ENCODE assay signal across 29 cellular contexts in the genomic region with DNA sequence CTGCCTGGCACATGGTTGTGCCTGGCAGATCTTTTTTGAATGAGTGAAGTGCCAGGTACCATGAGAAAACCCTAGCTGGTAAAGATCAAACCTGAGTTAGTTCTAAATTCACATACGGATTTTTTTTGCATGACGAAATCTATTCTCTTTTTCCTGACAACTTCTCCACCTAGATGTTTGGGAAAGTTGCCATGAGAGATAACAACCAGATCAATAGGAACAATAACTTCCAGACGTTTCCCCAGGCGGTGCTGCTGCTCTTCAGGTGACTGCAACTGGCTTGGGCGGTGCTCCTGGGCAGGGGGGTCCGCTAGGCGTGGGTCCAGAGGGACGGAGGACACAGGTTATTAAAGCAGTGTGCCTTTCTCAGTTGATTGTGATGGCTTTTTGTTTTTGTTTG.
DNase-seq lines count a peak whose midpoint lies in the region; ATAC-seq and TF ChIP-seq lines count a peak whose summit lies in the region.
"Had no signal": no experiment of that assay in that cellular context is flagged by ENCODE, and none has a peak within 500 bp of the region (broad histone marks: within the 10 kb centered on the region; RNA-seq: fewer than 3 reads in every experiment).

No MANE protein-coding gene starts in this region.

- peaks cover 6 to 7% of the 10 kb centered on the region in 2 donors for H3K27me3 Mint-ChIP-seq in stimulated activated naive B cell treated with anti-CD40 and anti-IgM and Interleukin-4, amounts not matched to agents 10 μg/mL and 1 μg/mL and 100 μg/mL, for 72 hours
- H3K27me3 Mint-ChIP-seq: activated naive CD8-positive, alpha-beta T cell had no signal

- TF ChIP-seq CTCF in VCaP (conservative IDR thresholded peaks at IDR 0.05) = no peak; the same call in 1 of the 2 replicates

- H3K27ac ChIP-seq in VCaP = peak overlapping the region; percentile 72
- H3K27ac ChIP-seq: BLaER1, gastroesophageal sphincter, pancreas had no signal

- peaks cover 0 to 5% of the 10 kb centered on the region in 2 donors for H3K9me3 Mint-ChIP-seq in stimulated activated naive B cell treated with anti-CD40 and anti-IgM and Interleukin-4, amounts not matched to agents 10 μg/mL and 1 μg/mL and 100 μg/mL, for 72 hours
- H3K9me3 Mint-ChIP-seq: activated T-helper 2 cell treated with anti-CD3 and anti-CD28 coated beads, Interferon-gamma antibody, Interleukin-2, Interleukin-4, amounts not matched to agents 10 μg/mL and 5 μg/mL and 100 μg/mL, durations not matched to agents 14 hours and 24 hours and 36 hours; IgD-negative memory B cell; neural crest cell; stimulated activated naive CD8-positive, alpha-beta T cell treated with anti-CD3 and anti-CD28 coated beads, Interleukin-15, Interleukin-2, amounts not matched to agents 100 ng/mL and 50 ng/mL, for 24 hours; T-helper 2 cell treated with Interferon-gamma antibody and Interleukin-4, amounts not matched to agents 5 μg/mL and 100 μg/mL, for 36 hours had no signal

- peaks cover 53 to 65% of the 10 kb centered on the region in 2 donors for H3K4me1 Mint-ChIP-seq in stimulated activated naive B cell treated with anti-CD40 and anti-IgM and Interleukin-4, amounts not matched to agents 10 μg/mL and 1 μg/mL and 100 μg/mL, for 72 hours
- H3K4me1 Mint-ChIP-seq: neural crest cell had no signal

- peak overlapping the region; percentile 84 for H3K27ac Mint-ChIP-seq in stimulated activated naive B cell treated with anti-CD40 and anti-IgM and Interleukin-4, amounts not matched to agents 10 μg/mL and 1 μg/mL and 100 μg/mL, for 72 hours
- H3K27ac Mint-ChIP-seq: activated naive CD8-positive, alpha-beta T cell; activated T-helper 2 cell treated with anti-CD3 and anti-CD28 coated beads, Interferon-gamma antibody, Interleukin-2, Interleukin-4, amounts not matched to agents 10 μg/mL and 5 μg/mL and 100 μg/mL, durations not matched to agents 14 hours and 24 hours and 36 hours; stimulated activated naive CD8-positive, alpha-beta T cell treated with anti-CD3 and anti-CD28 coated beads, Interleukin-15, Interleukin-2, amounts not matched to agents 100 ng/mL and 50 ng/mL, for 24 hours had no signal

- DNase-seq in left lobe of liver (ENCODE audit: low spot score) = no peak
- no peak for DNase-seq in stimulated activated naive B cell treated with anti-CD40 and anti-IgM and Interleukin-4, amounts not matched to agents 10 μg/mL and 1 μg/mL and 100 μg/mL, for 72 hours
- DNase-seq in NCI-H82 (lab: John Stamatoyannopoulos, UW) = no peak
- DNase-seq in HEK293T (ENCODE audit: extremely low spot score) = no peak
- DNase-seq: ACHN; activated CD4-positive, alpha-beta T cell treated with anti-CD3 and anti-CD28 coated beads for 4 hours; activated T-cell treated with anti-CD3 and anti-CD28 coated beads for 4 hours; aorta; DMS153; effector CD4-positive, alpha-beta T cell; mammary epithelial cell; MV-4-11; NCI-H1436; NCI-H2081 treated with DMSO at 0.1 percent for 48 hours; pancreas; SHP77 treated with DMSO at 0.1 percent for 48 hours; small intestine had no signal

- peak; percentile 5 for ATAC-seq in GM18873 (IDR thresholded peaks at IDR 0.05; ENCODE audit: low FRiP score, unreplicated experiment)
- peak; percentile 13 for ATAC-seq in left lobe of liver
- ATAC-seq in stimulated activated naive B cell treated with anti-CD40 and anti-IgM and Interleukin-4, amounts not matched to agents 10 μg/mL and 1 μg/mL and 100 μg/mL, for 72 hours (replicated peaks) = no peak
- no peak for ATAC-seq in GM21737 (IDR thresholded peaks at IDR 0.05; ENCODE audit: unreplicated experiment)
- no peak for ATAC-seq in GM21528 (IDR thresholded peaks at IDR 0.05; ENCODE audit: low FRiP score, unreplicated experiment)
- ATAC-seq: gastroesophageal sphincter had no signal

- CTCF ChIA-PET in HEK293T (lab: Yijun Ruan, JAX) = no interaction called here

- POLR2A ChIA-PET in HEK293T (lab: Yijun Ruan, JAX) = no interaction called here

- H3K4me3 Mint-ChIP-seq in stimulated activated naive B cell treated with anti-CD40 and anti-IgM and Interleukin-4, amounts not matched to agents 10 μg/mL and 1 μg/mL and 100 μg/mL, for 72 hours = peak overlapping the region; percentile 16 to 36
- H3K4me3 Mint-ChIP-seq: activated naive CD8-positive, alpha-beta T cell; neural crest cell; stimulated activated naive CD8-positive, alpha-beta T cell treated with anti-CD3 and anti-CD28 coated beads, Interleukin-15, Interleukin-2, amounts not matched to agents 100 ng/mL and 50 ng/mL, for 24 hours; T-helper 2 cell treated with Interferon-gamma antibody and Interleukin-4, amounts not matched to agents 5 μg/mL and 100 μg/mL, for 36 hours had no signal

- H3K36me3 Mint-ChIP-seq in stimulated activated naive B cell treated with anti-CD40 and anti-IgM and Interleukin-4, amounts not matched to agents 10 μg/mL and 1 μg/mL and 100 μg/mL, for 72 hours = peaks cover 14 to 40% of the 10 kb centered on the region in 2 donors
- H3K36me3 Mint-ChIP-seq: activated naive CD8-positive, alpha-beta T cell had no signal

TF ChIP-seq in HEK293T, 16 proteins besides CTCF, POLR2A, EP300 and RAD21:
- TF ChIP-seq FOXM1 (IDR thresholded peaks at IDR 0.05; ENCODE audit: borderline replicate concordance) (no peak), PKNOX1 (IDR thresholded peaks at IDR 0.05) (no peak), FOXK2 (IDR thresholded peaks at IDR 0.05) (no peak), CTBP1 (IDR thresholded peaks at IDR 0.05; ENCODE audit: borderline replicate concordance) (no peak), ZNF384 (IDR thresholded peaks at IDR 0.05) (no peak), ARNT (IDR thresholded peaks at IDR 0.05) (no peak), LEF1 (IDR thresholded peaks at IDR 0.05; ENCODE audit: borderline replicate concordance) (no peak), BHLHE40 (IDR thresholded peaks at IDR 0.05; ENCODE audit: borderline replicate concordance) (no peak), SP1 (IDR thresholded peaks at IDR 0.05) (no peak), ELF4 (IDR thresholded peaks at IDR 0.05) (no peak), HDGF (IDR thresholded peaks at IDR 0.05; ENCODE audit: borderline replicate concordance) (no peak), L3MBTL2 (conservative IDR thresholded peaks at IDR 0.05) (no peak), TARDBP (IDR thresholded peaks at IDR 0.05) (no peak), FOXA1 (IDR thresholded peaks at IDR 0.05) (no peak), SUZ12 (IDR thresholded peaks at IDR 0.05) (no peak), NFRKB (IDR thresholded peaks at IDR 0.05) (no peak)

Comparison
In these comparisons a context has a peak if more than half of its experiments do, and no peak if none do; other contexts are left out.
1. ATAC-seq: peak in GM18873 (single experiment) and left lobe of liver (single experiment); none in stimulated activated naive B cell treated with anti-CD40 and anti-IgM and Interleukin-4, amounts not matched to agents 10 μg/mL and 1 μg/mL and 100 μg/mL, for 72 hours (0 of 2), GM21737 (single experiment) and GM21528 (single experiment).